ENCODE assay signal across 10 cellular contexts in genomic region chr17:55549140-55549539, GRCh38. TPM values are rescaled to one million over a fixed set of nuclear protein-coding genes. Genes with fewer than 3 reads are reported as not detected.
DNase-seq lines count a peak whose midpoint lies in the region; ATAC-seq, FAIRE-seq and TF ChIP-seq lines count a peak whose summit lies in the region.
"Had no signal": no experiment of that assay in that cellular context is flagged by ENCODE, and none has a peak within 500 bp of the region (broad histone marks: within the 10 kb centered on the region; RNA-seq: fewer than 3 reads in every experiment).

No MANE protein-coding gene starts in this region.

- no peak overlapping the region for H2AFZ ChIP-seq in HepG2 (ENCODE audit: low read length)

- DNase-seq in ELR (ENCODE audit: low read depth) (peak; percentile 51), HT-29 (ENCODE audit: low spot score) (peak; percentile 77), HepG2 (ENCODE audit: low spot score) (peak; percentile 33), kidney tubule cell (ENCODE audit: low spot score) (no peak), prostate gland (ENCODE audit: low spot score) (no peak), lower lobe of right lung (no peak), mesenteric fat pad (ENCODE audit: low spot score) (no peak)
- DNase-seq: T1000 had no signal

- no peaks in the 10 kb centered on the region for H3K9me3 ChIP-seq in HepG2 (ENCODE audit: low read length)
- no peaks in the 10 kb centered on the region for H3K9me3 ChIP-seq in prostate gland
- no peaks in the 10 kb centered on the region for H3K9me3 ChIP-seq in lower lobe of right lung

- H3K4me3 ChIP-seq in HepG2 (replicated peaks in 1 of 3; ENCODE audit: insufficient read depth in 1 of 3, low read depth in 2 of 3, low read length in 3 of 3) (no peak overlapping the region), prostate gland (no peak overlapping the region), lower lobe of right lung (no peak overlapping the region)

- H3K4me1 ChIP-seq in HepG2 (ENCODE audit: insufficient read depth, low read length) (no peaks in the 10 kb centered on the region), prostate gland (replicated peaks) (no peaks in the 10 kb centered on the region), lower lobe of right lung (no peaks in the 10 kb centered on the region)

- H3K79me2 ChIP-seq in HepG2 (ENCODE audit: insufficient read depth, low read length) = no peaks in the 10 kb centered on the region

- intact Hi-C loops in HepG2 (cut with micrococcal nuclease; ENCODE audit: unreplicated experiment) (loop anchor here (1.0 kb wide), 1 partner anchor 169 kb away; no protein-coding TSS in a partner anchor), prostate gland (cut with DNase I) (no loop called here), lower lobe of right lung (cut with DNase I) (no loop called here)

- no peak overlapping the region for H3K9ac ChIP-seq in HepG2 (ENCODE audit: insufficient read depth, low read depth, low read length)

- TF ChIP-seq CTCF in HepG2 (CRISPR knock-in tag; IDR thresholded peaks at IDR 0.05) (peak; percentile 48), prostate gland (IDR thresholded peaks at IDR 0.05) (peak in 1 of 4 experiments; percentile 6), lower lobe of right lung (IDR thresholded peaks at IDR 0.05) (no peak)

- H4K20me1 ChIP-seq in HepG2 (ENCODE audit: insufficient read depth, low read length) = no peaks in the 10 kb centered on the region

- peak; percentile 63 for FAIRE-seq in HepG2 (lab: Jason Lieb, UNC)

- H3K36me3 ChIP-seq in HepG2 (replicated peaks in 1 of 2; ENCODE audit: control insufficient read depth in 1 of 2, insufficient read depth in 2 of 2, low read length in 2 of 2) (no peaks in the 10 kb centered on the region), prostate gland (no peaks in the 10 kb centered on the region), lower lobe of right lung (no peaks in the 10 kb centered on the region)

- POLR2A ChIA-PET in HepG2 (lab: Yijun Ruan, JAX) = no interaction called here

- no TSS peak for BruUV-seq in HepG2 (replicated peaks; lab: Mats Ljungman, UMichigan)

- WGBS in HepG2 (ENCODE audit: low lambda C conversion rate) = 1% methylated on average over 2 of the region's 2 CpGs
- 61% methylated on average over 2 of the region's 2 CpGs for WGBS in prostate gland

- ATAC-seq in SK-N-SH treated with all-trans-retinoic acid at 6 μM for 48 hours = peak; percentile 66
- ATAC-seq in HepG2 = peak; percentile 83
- ATAC-seq in lower lobe of right lung = no peak

- H3K27me3 ChIP-seq in HepG2 (ENCODE audit: control insufficient read depth in 1 of 2, insufficient read depth in 2 of 2, low read length in 2 of 2) (peaks cover 0 to 11% of the 10 kb centered on the region in 2 experiments; a peak in 3 of 5 replicates), prostate gland (replicated peaks; ENCODE audit: insufficient read depth) (no peaks in the 10 kb centered on the region), lower lobe of right lung (ENCODE audit: low read depth) (no peaks in the 10 kb centered on the region)

- TF ChIP-seq EP300 in HepG2 (IDR thresholded peaks at IDR 0.05; ENCODE audit: low read depth in 2 of 2, low read length in 2 of 2) (no peak), HepG2 (CRISPR knock-in tag; IDR thresholded peaks at IDR 0.05; ENCODE audit: borderline replicate concordance) (no peak)

- CTCF ChIA-PET in HepG2 (lab: Yijun Ruan, JAX; ENCODE audit: low intra/inter-chr PET ratio, low total read pairs) = interaction anchor here (1.5 kb wide), 1 partner anchor 53 kb away, joined by 4 read pairs; no protein-coding TSS in a partner anchor

- H3K27ac ChIP-seq in HepG2 (ENCODE audit: extremely low read length, insufficient read depth, low read length) (no peak overlapping the region), prostate gland (no peak overlapping the region), lower lobe of right lung (no peak overlapping the region)

- H3K4me2 ChIP-seq in HepG2 (ENCODE audit: low read depth, low read length) = no peak overlapping the region

- no peak for TF ChIP-seq RAD21 in HepG2 (CRISPR knock-in tag; IDR thresholded peaks at IDR 0.05)

- TF ChIP-seq POLR2A in HepG2 (IDR thresholded peaks at IDR 0.05; ENCODE audit: insufficient read depth in 1 of 2, low read depth in 2 of 2, low read length in 2 of 2) = no peak
- no peak for TF ChIP-seq POLR2A in prostate gland (IDR thresholded peaks at IDR 0.05)

- in situ Hi-C loops in HepG2 (cut with HindIII; ENCODE audit: extremely low pct_ligation_motif_present, low pct_unique_long_range_greater_than_20kb) = no loop called here

TF ChIP-seq in SK-N-SH treated with all-trans-retinoic acid at 6 μM for 48 hours, 23 proteins besides CTCF, POLR2A, EP300 and RAD21 (continues in another document):
- TF ChIP-seq CREB5 (CRISPR knock-in tag; IDR thresholded peaks at IDR 0.05; ENCODE audit: low read depth) = no peak

TF ChIP-seq in HepG2, 621 proteins besides CTCF, POLR2A, EP300 and RAD21:
- peak; percentile 6; the same call in 1 of the 2 replicates for TF ChIP-seq SMC3 (IDR thresholded peaks at IDR 0.05; ENCODE audit: low read length)
- no peak for TF ChIP-seq YEATS2 (CRISPR knock-in tag; IDR thresholded peaks at IDR 0.05; ENCODE audit: borderline replicate concordance)
- TF ChIP-seq STAG1 (CRISPR knock-in tag; IDR thresholded peaks at IDR 0.05) = peak; percentile 54
- TF ChIP-seq CREM (IDR thresholded peaks at IDR 0.05) = peak; percentile 12; the same call in 1 of the 2 replicates
- TF ChIP-seq CREM (CRISPR knock-in tag; IDR thresholded peaks at IDR 0.05) = no peak

RNA-seq across cellular contexts. Expression of gene SMIM36, which starts 37.9 kb away (rescaled TPM):
- total RNA-seq in HT-29 (2014; rRNA removed; shearing (Covaris generic)) = 0.29 TPM in 1 of 2 replicates, not detected in the other
- total RNA-seq in HepG2 (2016; rRNA removed; fragmentation: Illumina TruSeq; extraction: Trizol) (not detected in 2 replicates), prostate gland (not detected), lower lobe of right lung (not detected), mesenteric fat pad (not detected)
- total RNA-seq in HepG2 (2016; cell fraction: cytosol; rRNA removed; fragmentation: Illumina TruSeq; extraction: Trizol; ENCODE audit: low read depth) = not detected in 2 replicates
- not detected in 2 replicates for total RNA-seq in HepG2 (2016; cell fraction: insoluble cytoplasmic fraction; rRNA removed; fragmentation: Illumina TruSeq; extraction: Trizol)
- total RNA-seq in HepG2 (2016; cell fraction: membrane; rRNA removed; fragmentation: Illumina TruSeq; extraction: Trizol) = not detected in 2 replicates
- not detected in 2 replicates for total RNA-seq in HepG2 (2016; cell fraction: nucleus; rRNA removed; fragmentation: Illumina TruSeq; extraction: Trizol)
- polyA plus RNA-seq in HepG2 (2011; rRNA removed) = not detected in 2 replicates
- not detected in 2 replicates for polyA plus RNA-seq in HepG2 (2011; cell fraction: cytosol; rRNA removed)
- polyA plus RNA-seq in HepG2 (2011; cell fraction: nucleus; rRNA removed) = not detected in 2 replicates
- not detected in 2 replicates for polyA plus RNA-seq in HepG2 (2012)
- not detected in 2 replicates for polyA plus RNA-seq in HepG2 (2016; cell fraction: cytosol; fragmentation: Illumina TruSeq; extraction: Trizol; ENCODE audit: low read depth)
- polyA plus RNA-seq in HepG2 (2016; cell fraction: insoluble cytoplasmic fraction; fragmentation: Illumina TruSeq; extraction: Trizol; ENCODE audit: low read depth) = not detected in 2 replicates
- not detected in 2 replicates for polyA plus RNA-seq in HepG2 (2016; cell fraction: membrane; fragmentation: Illumina TruSeq; extraction: Trizol; ENCODE audit: low read depth)
- polyA plus RNA-seq in HepG2 (2016; cell fraction: nucleus; fragmentation: Illumina TruSeq; extraction: Trizol; ENCODE audit: insufficient read depth, low read depth) = not detected in 2 replicates
- not detected in 2 replicates for polyA minus RNA-seq in HepG2 (2011; rRNA and poly(A)+ RNA removed; ENCODE audit: low replicate concordance)
- polyA minus RNA-seq in HepG2 (2011; cell fraction: cytosol; rRNA and poly(A)+ RNA removed) = not detected in 2 replicates
- polyA minus RNA-seq in HepG2 (2011; cell fraction: nucleus; rRNA and poly(A)+ RNA removed) = not detected in 2 replicates
- total RNA-seq: ureter had no signal

Comparison
In these comparisons a context has a peak if more than half of its experiments do, and no peak if none do; other contexts are left out.
1. DNase-seq: peak in ELR (single experiment), HT-29 (single experiment) and HepG2 (single experiment); none in kidney tubule cell (single experiment), prostate gland (single experiment), lower lobe of right lung (single experiment) and mesenteric fat pad (single experiment).
2. ATAC-seq: peak in SK-N-SH treated with all-trans-retinoic acid at 6 μM for 48 hours (single experiment) and HepG2 (single experiment); none in lower lobe of right lung (0 of 2).